Comparison of ENCODE assay signal across 23 cellular contexts in genomic region chr4:174340714-174341113, GRCh38.
"Had no signal": no experiment of that assay in that cellular context is flagged by ENCODE, and none has a peak within 500 bp of the region (broad histone marks: within the 10 kb centered on the region; RNA-seq: fewer than 3 reads in every experiment).

No MANE protein-coding gene starts in this region.

- H3K9me3 ChIP-seq: adrenal gland, esophagus muscularis mucosa, left lung, upper lobe of right lung had no signal

- H3K4me3 ChIP-seq: adrenal gland, esophagus muscularis mucosa, left lung, upper lobe of right lung had no signal

- H3K36me3 ChIP-seq: adrenal gland, esophagus muscularis mucosa, left lung, upper lobe of right lung had no signal

- DNase-seq: activated CD4-positive, alpha-beta T cell treated with anti-CD3 and anti-CD28 coated beads, Interleukin-2, amount 50 U/mL, for 4 hours; activated CD4-positive, CD25-positive, alpha-beta regulatory T cell treated with anti-CD3 and anti-CD28 coated beads, Interleukin-2, amount 50 U/mL, for 72 hours; activated effector memory CD4-positive, alpha-beta T cell treated with anti-CD3 and anti-CD28 coated beads, Interleukin-2, amount 50 U/mL, for 16 hours; activated naive CD4-positive, alpha-beta T cell treated with anti-CD3 and anti-CD28 coated beads, Interleukin-2, amount 50 U/mL, for 16 hours; activated T-cell treated with anti-CD3 and anti-CD28 coated beads, Interleukin-2, amount 50 U/mL, for 72 hours; adrenal gland; cerebellar nuclear complex; cortex of kidney; effector CD8-positive, alpha-beta T cell; foreskin melanocyte; hypothalamus; islet precursor cell; left lung; occipital lobe; posterior cingulate gyrus; retina; stimulated activated CD4-positive, alpha-beta T cell treated with anti-CD3 and anti-CD28 coated beads, Interleukin-12 subunit alpha, Interleukin-12 subunit beta, amount 100 ng/mL, for 4 hours; stimulated activated CD4-positive, alpha-beta T cell treated with anti-CD3 and anti-CD28 coated beads, Interleukin-1b, Interleukin-23, amount 100 ng/mL, for 48 hours; stimulated activated CD8-positive, alpha-beta memory T cell treated with anti-CD3 and anti-CD28 coated beads, Interleukin-4, amount 100 ng/mL, for 48 hours; stimulated activated naive CD4-positive, alpha-beta T cell; T1000; upper lobe of right lung had no signal

- H3K27ac ChIP-seq: adrenal gland, esophagus muscularis mucosa, left lung, upper lobe of right lung had no signal
